Comparison of ENCODE assay signal across 15 cellular contexts in genomic region chr10:8042864-8043568, GRCh38. TPM values are rescaled to one million over a fixed set of nuclear protein-coding genes. Genes with fewer than 3 reads are reported as not detected.
DNase-seq lines count a peak whose midpoint lies in the region; ATAC-seq lines count a peak whose summit lies in the region.
"Had no signal": no experiment of that assay in that cellular context is flagged by ENCODE, and none has a peak within 500 bp of the region (broad histone marks: within the 10 kb centered on the region; RNA-seq: fewer than 3 reads in every experiment).

No MANE protein-coding gene starts in this region.

- no peak overlapping the region for H2AK5ac ChIP-seq in mesendoderm (ENCODE audit: low read length)

- H3K27ac Mint-ChIP-seq in activated T-helper 17 cell treated with anti-CD3 and anti-CD28 coated beads, Interleukin-2, amount 50 U/mL, for 72 hours = no peak overlapping the region
- no peak overlapping the region for H3K27ac Mint-ChIP-seq in stimulated activated memory B cell treated with anti-CD40 and anti-IgM and Interleukin-4, amounts not matched to agents 10 μg/mL and 1 μg/mL and 100 μg/mL, for 72 hours

- H2BK15ac ChIP-seq in mesendoderm (replicated peaks; ENCODE audit: low read depth) = no peak overlapping the region

- no peak overlapping the region for H3K27ac ChIP-seq in mesendoderm (ENCODE audit: low read depth, low read length)
- H3K27ac ChIP-seq: heart left ventricle, ovary, upper lobe of right lung had no signal

- peak overlapping the region; percentile 53 for H3K56ac ChIP-seq in mesendoderm (ENCODE audit: low read length)

- no peaks in the 10 kb centered on the region for H3K36me3 ChIP-seq in mesendoderm (ENCODE audit: control insufficient read depth, insufficient read depth, low read length)
- H3K36me3 ChIP-seq: heart left ventricle, ovary, upper lobe of right lung had no signal

- H3K4me1 ChIP-seq in mesendoderm (ENCODE audit: control insufficient read depth, low read depth, low read length) = peaks cover 25% of the 10 kb centered on the region

- H3K79me2 ChIP-seq in mesendoderm (ENCODE audit: control insufficient read depth, insufficient read depth, low read length) = no peaks in the 10 kb centered on the region

- H2BK120ac ChIP-seq in mesendoderm (ENCODE audit: low read depth, low read length) = no peak overlapping the region

- no peak overlapping the region for H4K8ac ChIP-seq in mesendoderm (ENCODE audit: low read depth, low read length)

- peaks cover 39% of the 10 kb centered on the region for H3K4me1 Mint-ChIP-seq in activated T-helper 17 cell treated with anti-CD3 and anti-CD28 coated beads, Interleukin-2, amount 50 U/mL, for 72 hours
- peaks cover 49% of the 10 kb centered on the region for H3K4me1 Mint-ChIP-seq in stimulated activated memory B cell treated with anti-CD40 and anti-IgM and Interleukin-4, amounts not matched to agents 10 μg/mL and 1 μg/mL and 100 μg/mL, for 72 hours

- no peak overlapping the region for H3K4me3 ChIP-seq in mesendoderm (ENCODE audit: low read length)
- H3K4me3 ChIP-seq: heart left ventricle, ovary, upper lobe of right lung had no signal

- peaks cover 39% of the 10 kb centered on the region for H3K27me3 ChIP-seq in mesendoderm (ENCODE audit: insufficient read depth, low read length, poor library complexity)
- H3K27me3 ChIP-seq: ovary had no signal

- no peaks in the 10 kb centered on the region for H3K79me1 ChIP-seq in mesendoderm (ENCODE audit: low read length)

- no peak overlapping the region for H3K23ac ChIP-seq in mesendoderm (ENCODE audit: low read length)

- H3K4me2 ChIP-seq in mesendoderm (ENCODE audit: low read length) = peak overlapping the region; percentile 12

- peaks cover 26% of the 10 kb centered on the region for H3K36me3 Mint-ChIP-seq in activated T-helper 17 cell treated with anti-CD3 and anti-CD28 coated beads, Interleukin-2, amount 50 U/mL, for 72 hours (ENCODE audit: low read depth)
- H3K36me3 Mint-ChIP-seq in stimulated activated memory B cell treated with anti-CD40 and anti-IgM and Interleukin-4, amounts not matched to agents 10 μg/mL and 1 μg/mL and 100 μg/mL, for 72 hours = no peaks in the 10 kb centered on the region

- DNase-seq in activated T-cell treated with anti-CD3 and anti-CD28 coated beads, Interleukin-2, amount 50 U/mL, for 48 hours = peak; percentile 30 to 41
- DNase-seq in activated T-cell treated with anti-CD3 and anti-CD28 coated beads for 4 hours (no peak), mesendoderm (peak; percentile 45), superior temporal gyrus (ENCODE audit: extremely low spot score) (no peak), NCI-H510A treated with DMSO at 0.1 percent for 48 hours (lab: John Stamatoyannopoulos, UW) (no peak), SKM-1 treated with dmso at 0.1 percent for 144 hours (lab: John Stamatoyannopoulos, UW; ENCODE audit: unreplicated experiment) (no peak)
- DNase-seq: DMS53, heart left ventricle, NCI-H1105, NCI-H2227 treated with DMSO at 0.1 percent for 48 hours, OCI-M1, ovary, upper lobe of right lung had no signal

- peak overlapping the region; percentile 27 for H3K4me3 Mint-ChIP-seq in activated T-helper 17 cell treated with anti-CD3 and anti-CD28 coated beads, Interleukin-2, amount 50 U/mL, for 72 hours
- H3K4me3 Mint-ChIP-seq in stimulated activated memory B cell treated with anti-CD40 and anti-IgM and Interleukin-4, amounts not matched to agents 10 μg/mL and 1 μg/mL and 100 μg/mL, for 72 hours = peak overlapping the region; percentile 1

- H3K9me3 Mint-ChIP-seq in activated T-helper 17 cell treated with anti-CD3 and anti-CD28 coated beads, Interleukin-2, amount 50 U/mL, for 72 hours = peaks cover 8% of the 10 kb centered on the region
- peaks cover 4% of the 10 kb centered on the region for H3K9me3 Mint-ChIP-seq in stimulated activated memory B cell treated with anti-CD40 and anti-IgM and Interleukin-4, amounts not matched to agents 10 μg/mL and 1 μg/mL and 100 μg/mL, for 72 hours

- no peak overlapping the region for H3K9ac ChIP-seq in mesendoderm (ENCODE audit: low read length)

- no peak overlapping the region for H2BK5ac ChIP-seq in mesendoderm (ENCODE audit: low read length)

- no peak overlapping the region for H3K4ac ChIP-seq in mesendoderm (ENCODE audit: low read depth, low read length)

- peaks cover 97% of the 10 kb centered on the region for H3K27me3 Mint-ChIP-seq in activated T-helper 17 cell treated with anti-CD3 and anti-CD28 coated beads, Interleukin-2, amount 50 U/mL, for 72 hours
- H3K27me3 Mint-ChIP-seq in stimulated activated memory B cell treated with anti-CD40 and anti-IgM and Interleukin-4, amounts not matched to agents 10 μg/mL and 1 μg/mL and 100 μg/mL, for 72 hours = peaks cover 99% of the 10 kb centered on the region

- H4K5ac ChIP-seq in mesendoderm (ENCODE audit: low read length) = no peak overlapping the region

- WGBS in mesendoderm (ENCODE audit: extremely low coverage, insufficient coverage, low lambda C conversion rate) = no CpG with 5 or more reads among the region's 34 CpGs

- peak overlapping the region; percentile 34 for H3K18ac ChIP-seq in mesendoderm (ENCODE audit: low read length)

- ATAC-seq in activated T-helper 17 cell treated with anti-CD3 and anti-CD28 coated beads, Interleukin-2, amount 50 U/mL, for 72 hours (replicated peaks) = no peak
- no peak for ATAC-seq in stimulated activated memory B cell treated with anti-CD40 and anti-IgM and Interleukin-4, amounts not matched to agents 10 μg/mL and 1 μg/mL and 100 μg/mL, for 72 hours
- ATAC-seq: heart left ventricle had no signal

RNA-seq across cellular contexts. Expression of gene GATA3, which starts 11.5 kb away (rescaled TPM):
- total RNA-seq in activated T-helper 17 cell treated with anti-CD3 and anti-CD28 coated beads, Interleukin-2, amount 50 U/mL, for 72 hours = 10 to 100 TPM; 14.2 to 25.2 TPM
- polyA plus RNA-seq in mesendoderm (2013, experiment 1 of 2) = 7.2 TPM
- polyA plus RNA-seq in mesendoderm (2013, experiment 2 of 2) = 6.2 TPM

Comparison
In these comparisons a context has a peak if more than half of its experiments do, and no peak if none do; other contexts are left out.
1. DNase-seq: peak in activated T-cell treated with anti-CD3 and anti-CD28 coated beads, Interleukin-2, amount 50 U/mL, for 48 hours (2 of 2) and mesendoderm (single experiment); none in activated T-cell treated with anti-CD3 and anti-CD28 coated beads for 4 hours (single experiment), superior temporal gyrus (single experiment), NCI-H510A treated with DMSO at 0.1 percent for 48 hours (single experiment) and SKM-1 treated with dmso at 0.1 percent for 144 hours (single experiment).